7 cellular contexts compared by ENCODE assay signal in the genomic region with DNA sequence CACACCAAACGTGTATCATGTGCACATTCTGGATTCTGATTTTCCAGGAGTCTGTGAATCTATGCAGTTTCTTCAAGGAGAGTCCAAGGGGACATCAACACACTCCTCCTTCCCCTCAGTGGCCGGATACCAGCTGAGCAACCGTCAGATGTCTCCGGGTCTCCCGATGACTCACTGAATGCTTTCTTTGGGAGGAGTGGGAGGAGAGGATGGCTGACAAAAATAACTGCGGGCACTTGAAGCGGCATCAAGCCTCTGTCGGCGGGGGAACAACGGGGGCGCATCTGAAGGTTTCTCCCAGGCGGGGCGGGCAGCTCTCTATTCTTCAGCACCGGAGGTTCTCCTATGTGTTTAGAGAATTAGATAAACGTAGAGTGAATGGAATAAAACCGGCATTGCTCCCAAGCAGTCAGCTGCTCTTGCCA. TPM values are rescaled to one million over a fixed set of nuclear protein-coding genes. Genes with fewer than 3 reads are reported as not detected.
DNase-seq lines count a peak whose midpoint lies in the region; ATAC-seq and TF ChIP-seq lines count a peak whose summit lies in the region.

No MANE protein-coding gene starts in this region.

- H3K36me3 ChIP-seq in SJSA1 (no peaks in the 10 kb centered on the region), spleen (no peaks in the 10 kb centered on the region)

- no peak overlapping the region for H3K4me3 ChIP-seq in HFF-Myc (replicated peaks; ENCODE audit: low read depth, low read length)
- H3K4me3 ChIP-seq in SJSA1: peak overlapping the region; percentile 7; the same call in 1 of the 2 replicates
- H3K4me3 ChIP-seq in spleen: no peak overlapping the region

- TF ChIP-seq CTCF in HFF-Myc (IDR thresholded peaks at IDR 0.05; ENCODE audit: low read depth, low read length, missing control alignments) (no peak), spleen (IDR thresholded peaks at IDR 0.05 in 8 of 11, conservative IDR thresholded peaks at IDR 0.05 in 3 of 11) (no peak)

- H3K27ac ChIP-seq in SJSA1: no peak overlapping the region
- no peak overlapping the region for H3K27ac ChIP-seq in spleen

- WGBS in spleen, 5 donors: 29 to 52% (median 44%) methylated on average over 16 of the region's 16 CpGs

- H3K4me1 ChIP-seq in SJSA1 (replicated peaks): peaks cover 16% of the 10 kb centered on the region
- H3K4me1 ChIP-seq in spleen: peaks cover 0 to 47% (median 21%) of the 10 kb centered on the region in 6 donors

- peak; percentile 21 for DNase-seq in HFF-Myc (ENCODE audit: extremely low read depth, low read depth)
- peak; percentile 68 to 73 for DNase-seq in SJSA1 (ENCODE audit: low read depth in 1 of 2, low spot score in 2 of 2)
- DNase-seq in head of caudate nucleus: peak; percentile 49 to 95 (median 79)
- DNase-seq in smooth muscle cell of the brain vasculature (ENCODE audit: low read depth, low spot score): peak; percentile 68
- DNase-seq in stimulated activated CD4-positive, alpha-beta T cell treated with anti-CD3 and anti-CD28 coated beads, Interleukin-4, amount 100 ng/mL, for 4 hours: no peak
- DNase-seq in spleen: no peak

- H3K9me3 ChIP-seq in SJSA1 (replicated peaks): no peaks in the 10 kb centered on the region
- no peaks in the 10 kb centered on the region for H3K9me3 ChIP-seq in spleen

- ATAC-seq in GM21447 (IDR thresholded peaks at IDR 0.05; ENCODE audit: unreplicated experiment): no peak

- H3K27me3 ChIP-seq in SJSA1 (replicated peaks): no peaks in the 10 kb centered on the region
- peaks cover 0 to 21% (median 0%) of the 10 kb centered on the region in 7 donors for H3K27me3 ChIP-seq in spleen (replicated peaks in 1 of 7)

- intact Hi-C loops in head of caudate nucleus (cut with DNase I): no loop called here
- intact Hi-C loops in spleen (cut with DNase I; ENCODE audit: low total_unique reads): no loop called here

- no peak for TF ChIP-seq POLR2A in spleen (IDR thresholded peaks at IDR 0.05)

RNA-seq across cellular contexts. Expression of gene LRRC75A, which starts 24.6 kb away (rescaled TPM):
- 0.39 TPM in 1 of 2 replicates, not detected in the other for total RNA-seq in SJSA1 (2014; rRNA removed; shearing (Covaris generic))
- total RNA-seq in spleen: 10 to 100 TPM; 12.1 to 26.4 (median 22.3) TPM
- 10 to 100 TPM in 1 of 3 donors, 1 to 10 TPM in 2; 4.2 to 10.5 (median 4.8) TPM for polyA plus RNA-seq in spleen

RNA-seq across cellular contexts. Expression of gene ZNF287, which starts 52.4 kb away (rescaled TPM):
- 4.5 and 6.4 TPM in 2 replicates for total RNA-seq in SJSA1 (2014; rRNA removed; shearing (Covaris generic))
- 10 to 100 TPM in 2 of 7 donors, 1 to 10 TPM in 5; 7.2 to 12.2 (median 9.1) TPM for total RNA-seq in spleen
- polyA plus RNA-seq in spleen: 10 to 100 TPM in 1 of 3 donors, 1 to 10 TPM in 2; 5.1 to 10.7 (median 5.9) TPM

Comparison
In these comparisons a context has a peak if more than half of its experiments do, and no peak if none do; other contexts are left out.
1. DNase-seq: peak in HFF-Myc (single experiment), SJSA1 (2 of 2), head of caudate nucleus (42 of 42) and smooth muscle cell of the brain vasculature (single experiment); none in stimulated activated CD4-positive, alpha-beta T cell treated with anti-CD3 and anti-CD28 coated beads, Interleukin-4, amount 100 ng/mL, for 4 hours (0 of 2) and spleen (single experiment).